ENCODE assay signal across 1 cellular context in the genomic region with DNA sequence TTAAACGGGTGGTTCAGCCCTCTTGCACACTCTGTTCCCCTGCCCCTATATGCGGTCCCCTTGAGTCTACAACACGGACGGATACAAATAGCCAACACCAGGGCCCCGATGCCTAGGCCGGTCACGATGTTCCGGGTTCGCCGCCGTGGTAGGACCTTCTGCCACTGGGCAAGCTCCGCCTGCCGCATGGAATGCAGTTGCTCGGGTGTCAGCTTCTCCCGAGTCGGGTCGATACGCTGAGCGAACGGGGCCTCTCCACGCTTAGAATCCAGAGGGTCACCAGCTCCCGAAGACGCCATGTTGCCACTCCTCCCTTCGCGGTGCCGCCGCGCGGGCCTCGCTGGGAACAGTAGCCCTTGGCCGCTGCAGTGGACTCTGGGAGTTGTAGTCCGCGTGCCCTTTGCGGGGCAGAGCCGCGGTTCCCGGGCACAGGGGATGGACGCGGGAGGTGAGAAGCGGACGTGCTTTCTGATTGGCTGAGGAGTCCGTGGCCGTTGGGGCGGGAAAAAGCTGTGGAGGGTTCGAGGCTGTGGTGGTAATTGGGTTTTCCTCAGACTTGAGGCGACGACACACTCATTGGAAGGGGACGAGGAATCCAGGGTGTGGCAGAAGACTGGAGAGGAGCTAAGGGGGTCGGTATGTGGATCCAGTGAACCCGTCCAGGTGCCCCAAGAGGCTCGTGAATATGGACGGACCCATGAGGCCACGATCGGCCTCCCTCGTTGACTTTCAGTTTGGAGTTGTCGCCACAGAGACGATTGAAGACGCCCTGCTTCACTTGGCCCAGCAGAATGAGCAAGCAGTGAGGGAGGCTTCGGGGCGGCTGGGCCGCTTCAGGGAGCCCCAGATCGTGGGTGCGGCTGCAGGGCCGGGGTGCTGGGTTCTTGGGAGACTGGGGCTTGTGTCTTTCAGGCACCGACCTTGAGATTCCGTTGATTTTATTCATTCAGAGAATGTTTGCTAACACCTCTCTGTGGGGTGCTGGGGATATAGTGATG.
TF ChIP-seq lines count a peak whose summit lies in the region.

CNTD1 (plus strand) TSS at position 479 of the 998 bp plus-strand sequence; CDS start at position 686, 207 bp downstream.
COA3 (minus strand) TSS at position 322 of the 998 bp plus-strand sequence; CDS start at position 299, 23 bp downstream.

TF ChIP-seq in GM12878, 131 proteins besides CTCF, POLR2A, EP300 and RAD21 (continued from another document and continues in another):
- TF ChIP-seq RELB (IDR thresholded peaks at IDR 0.05; ENCODE audit: low read depth), result peak; percentile 77; the same call in 1 of the 2 replicates
- TF ChIP-seq MLLT1 (IDR thresholded peaks at IDR 0.05), result 0 out of 2 replicates have a peak, but pooled peaks have one; percentile 23
- TF ChIP-seq GABPA (IDR thresholded peaks at IDR 0.05; ENCODE audit: low read depth), result no peak
- TF ChIP-seq, protein P1, sequence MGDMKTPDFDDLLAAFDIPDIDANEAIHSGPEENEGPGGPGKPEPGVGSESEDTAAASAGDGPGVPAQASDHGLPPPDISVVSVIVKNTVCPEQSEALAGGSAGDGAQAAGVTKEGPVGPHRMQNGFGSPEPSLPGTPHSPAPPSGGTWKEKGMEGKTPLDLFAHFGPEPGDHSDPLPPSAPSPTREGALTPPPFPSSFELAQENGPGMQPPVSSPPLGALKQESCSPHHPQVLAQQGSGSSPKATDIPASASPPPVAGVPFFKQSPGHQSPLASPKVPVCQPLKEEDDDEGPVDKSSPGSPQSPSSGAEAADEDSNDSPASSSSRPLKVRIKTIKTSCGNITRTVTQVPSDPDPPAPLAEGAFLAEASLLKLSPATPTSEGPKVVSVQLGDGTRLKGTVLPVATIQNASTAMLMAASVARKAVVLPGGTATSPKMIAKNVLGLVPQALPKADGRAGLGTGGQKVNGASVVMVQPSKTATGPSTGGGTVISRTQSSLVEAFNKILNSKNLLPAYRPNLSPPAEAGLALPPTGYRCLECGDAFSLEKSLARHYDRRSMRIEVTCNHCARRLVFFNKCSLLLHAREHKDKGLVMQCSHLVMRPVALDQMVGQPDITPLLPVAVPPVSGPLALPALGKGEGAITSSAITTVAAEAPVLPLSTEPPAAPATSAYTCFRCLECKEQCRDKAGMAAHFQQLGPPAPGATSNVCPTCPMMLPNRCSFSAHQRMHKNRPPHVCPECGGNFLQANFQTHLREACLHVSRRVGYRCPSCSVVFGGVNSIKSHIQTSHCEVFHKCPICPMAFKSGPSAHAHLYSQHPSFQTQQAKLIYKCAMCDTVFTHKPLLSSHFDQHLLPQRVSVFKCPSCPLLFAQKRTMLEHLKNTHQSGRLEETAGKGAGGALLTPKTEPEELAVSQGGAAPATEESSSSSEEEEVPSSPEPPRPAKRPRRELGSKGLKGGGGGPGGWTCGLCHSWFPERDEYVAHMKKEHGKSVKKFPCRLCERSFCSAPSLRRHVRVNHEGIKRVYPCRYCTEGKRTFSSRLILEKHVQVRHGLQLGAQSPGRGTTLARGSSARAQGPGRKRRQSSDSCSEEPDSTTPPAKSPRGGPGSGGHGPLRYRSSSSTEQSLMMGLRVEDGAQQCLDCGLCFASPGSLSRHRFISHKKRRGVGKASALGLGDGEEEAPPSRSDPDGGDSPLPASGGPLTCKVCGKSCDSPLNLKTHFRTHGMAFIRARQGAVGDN (IDR thresholded peaks at IDR 0.05), result 0 out of 2 replicates have a peak, but pooled peaks have one; percentile 27
- peak; percentile 80 for TF ChIP-seq FOXK2 (IDR thresholded peaks at IDR 0.05)
- TF ChIP-seq SIN3A (IDR thresholded peaks at IDR 0.05; ENCODE audit: low read depth, low read length), result peak; percentile 76
- 0 out of 4 replicates have a peak, but pooled peaks of 1 of the 2 experiments have one; percentile 43 for TF ChIP-seq IKZF2 (IDR thresholded peaks at IDR 0.05)
- TF ChIP-seq PAX5 (IDR thresholded peaks at IDR 0.05; ENCODE audit: borderline replicate concordance, low read depth, low read length), result no peak
- TF ChIP-seq BCL11A (IDR thresholded peaks at IDR 0.05; ENCODE audit: low read depth, low read length), result no peak
- TF ChIP-seq STAT1 (conservative IDR thresholded peaks at IDR 0.05), result 0 out of 2 replicates have a peak, but pooled peaks have one; percentile 41
- no peak for TF ChIP-seq SPI1 (IDR thresholded peaks at IDR 0.05; ENCODE audit: borderline replicate concordance, insufficient read depth, low read depth, low read length)
- no peak for TF ChIP-seq FOXM1 (IDR thresholded peaks at IDR 0.05; ENCODE audit: low read depth, low read length)
- no peak for TF ChIP-seq ATF7 (IDR thresholded peaks at IDR 0.05; ENCODE audit: low read depth)
- TF ChIP-seq MEF2A (IDR thresholded peaks at IDR 0.05; ENCODE audit: insufficient read depth, low read depth, low read length), result no peak
- peak; percentile 32; the same call in 1 of the 2 replicates for TF ChIP-seq E2F4 (IDR thresholded peaks at IDR 0.05; ENCODE audit: low read depth, low read length)
- no peak for TF ChIP-seq FOS (IDR thresholded peaks at IDR 0.05; ENCODE audit: borderline replicate concordance, extremely low read depth, insufficient read length)
- no peak for TF ChIP-seq BCL3 (IDR thresholded peaks at IDR 0.05; ENCODE audit: borderline replicate concordance, insufficient read depth, low read depth, low read length, poor library complexity, severe bottlenecking)
- no peak for TF ChIP-seq RELA (IDR thresholded peaks at IDR 0.05; ENCODE audit: borderline replicate concordance, partially characterized antibody)
- TF ChIP-seq E4F1 (IDR thresholded peaks at IDR 0.05; ENCODE audit: borderline replicate concordance, partially characterized antibody), result no peak
- no peak for TF ChIP-seq SUPT20H (IDR thresholded peaks at IDR 0.05; ENCODE audit: borderline replicate concordance, control insufficient read depth, low read depth, low read length)
- no peak for TF ChIP-seq ZNF384 (IDR thresholded peaks at IDR 0.05; ENCODE audit: borderline replicate concordance, low read depth, low read length)
- no peak for TF ChIP-seq RFX5 (IDR thresholded peaks at IDR 0.05; ENCODE audit: low read depth, low read length)
- no peak for TF ChIP-seq YBX1 (IDR thresholded peaks at IDR 0.05)
- peak; percentile 85 for TF ChIP-seq NKRF (conservative IDR thresholded peaks at IDR 0.05)
- TF ChIP-seq POLR2AphosphoS5 (IDR thresholded peaks at IDR 0.05; ENCODE audit: low read length), result peak; percentile 49; the same call in 1 of the 2 replicates
- no peak for TF ChIP-seq STAT3 (IDR thresholded peaks at IDR 0.05; ENCODE audit: low read depth, low read length)
- TF ChIP-seq JUND (IDR thresholded peaks at IDR 0.05; ENCODE audit: low read depth, low read length), result no peak
- TF ChIP-seq CBFB (IDR thresholded peaks at IDR 0.05; ENCODE audit: low read depth), result peak; percentile 60; the same call in 1 of the 2 replicates
- 0 out of 2 replicates have a peak, but pooled peaks have one; percentile 15 for TF ChIP-seq TCF12 (IDR thresholded peaks at IDR 0.05; ENCODE audit: low read depth, low read length)
- peak; percentile 90 for TF ChIP-seq SIX5 (IDR thresholded peaks at IDR 0.05; ENCODE audit: low read depth, low read length, severe bottlenecking)
- TF ChIP-seq NFXL1 (IDR thresholded peaks at IDR 0.05; ENCODE audit: borderline replicate concordance), result no peak
- TF ChIP-seq, protein P2, sequence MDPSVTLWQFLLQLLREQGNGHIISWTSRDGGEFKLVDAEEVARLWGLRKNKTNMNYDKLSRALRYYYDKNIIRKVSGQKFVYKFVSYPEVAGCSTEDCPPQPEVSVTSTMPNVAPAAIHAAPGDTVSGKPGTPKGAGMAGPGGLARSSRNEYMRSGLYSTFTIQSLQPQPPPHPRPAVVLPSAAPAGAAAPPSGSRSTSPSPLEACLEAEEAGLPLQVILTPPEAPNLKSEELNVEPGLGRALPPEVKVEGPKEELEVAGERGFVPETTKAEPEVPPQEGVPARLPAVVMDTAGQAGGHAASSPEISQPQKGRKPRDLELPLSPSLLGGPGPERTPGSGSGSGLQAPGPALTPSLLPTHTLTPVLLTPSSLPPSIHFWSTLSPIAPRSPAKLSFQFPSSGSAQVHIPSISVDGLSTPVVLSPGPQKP (IDR thresholded peaks at IDR 0.05; ENCODE audit: low read depth, low read length), result no peak
- peak; percentile 71; the same call in 1 of the 2 replicates for TF ChIP-seq CREM (IDR thresholded peaks at IDR 0.05; ENCODE audit: low read depth)
- no peak for TF ChIP-seq RAD51 (IDR thresholded peaks at IDR 0.05)
- TF ChIP-seq MTA2 (IDR thresholded peaks at IDR 0.05; ENCODE audit: low read depth), result no peak
- no peak for TF ChIP-seq NRF1 (conservative IDR thresholded peaks at IDR 0.05; ENCODE audit: low read depth, low read length)
- TF ChIP-seq BMI1 (IDR thresholded peaks at IDR 0.05; ENCODE audit: borderline replicate concordance), result no peak
- no peak for TF ChIP-seq GATAD2B (conservative IDR thresholded peaks at IDR 0.05; ENCODE audit: low read depth)
- no peak for TF ChIP-seq CHD1 (IDR thresholded peaks at IDR 0.05; ENCODE audit: low read depth, low read length)
- TF ChIP-seq CREB1 (IDR thresholded peaks at IDR 0.05; ENCODE audit: low read depth), result peak; percentile 64
- peak; percentile 93 for TF ChIP-seq HCFC1 (IDR thresholded peaks at IDR 0.05; ENCODE audit: low read length)
- TF ChIP-seq BRCA1 (IDR thresholded peaks at IDR 0.05; ENCODE audit: low read depth, low read length), result no peak
- TF ChIP-seq CBX5 (IDR thresholded peaks at IDR 0.05; ENCODE audit: low read depth), result no peak
- no peak for TF ChIP-seq EGR1 (IDR thresholded peaks at IDR 0.05; ENCODE audit: borderline replicate concordance in 1 of 2, low read depth in 2 of 2, low read length in 2 of 2)
